ENCODE assay signal across 22 cellular contexts in genomic region chr21:44521301-44521927, GRCh38. TPM values are rescaled to one million over a fixed set of nuclear protein-coding genes. Genes with fewer than 3 reads are reported as not detected.
DNase-seq lines count a peak whose midpoint lies in the region; ATAC-seq, FAIRE-seq and TF ChIP-seq lines count a peak whose summit lies in the region.
"Had no signal": no experiment of that assay in that cellular context is flagged by ENCODE, and none has a peak within 500 bp of the region (broad histone marks: within the 10 kb centered on the region; RNA-seq: fewer than 3 reads in every experiment).

No MANE protein-coding gene starts in this region.

- H3K27ac ChIP-seq in astrocyte (ENCODE audit: low read depth, low read length) (no peak overlapping the region), right cardiac atrium (ENCODE audit: low read length) (no peak overlapping the region), suprapubic skin (no peak overlapping the region), hepatocyte (no peak overlapping the region)
- H3K27ac ChIP-seq: A549, GM23248, RWPE1 had no signal

- H2AFZ ChIP-seq in astrocyte (ENCODE audit: low read depth, low read length) (no peak overlapping the region), hepatocyte (no peak overlapping the region)
- H2AFZ ChIP-seq: GM23248 had no signal

- TF ChIP-seq EP300 in suprapubic skin (IDR thresholded peaks at IDR 0.05), result no peak

- peak in 1 of 2 donors; percentile 10 for ATAC-seq in right cardiac atrium
- no peak for ATAC-seq in GM19035 (IDR thresholded peaks at IDR 0.05; ENCODE audit: unreplicated experiment)

- 86% methylated on average over 22 of the region's 22 CpGs for WGBS in right cardiac atrium
- WGBS in suprapubic skin, result 93% methylated on average over 5 of the region's 22 CpGs
- 96% methylated on average over 22 of the region's 22 CpGs for WGBS in hepatocyte (ENCODE audit: low lambda C conversion rate, missing lambda C conversion rate)

- H3K27me3 ChIP-seq in astrocyte (ENCODE audit: insufficient read depth, low read length) (no peaks in the 10 kb centered on the region), right cardiac atrium (ENCODE audit: control insufficient read depth, insufficient read depth) (no peaks in the 10 kb centered on the region), suprapubic skin (peaks cover 24% of the 10 kb centered on the region), hepatocyte (no peaks in the 10 kb centered on the region)

- H3K9me3 Mint-ChIP-seq in activated naive CD4-positive, alpha-beta T cell treated with anti-CD3 and anti-CD28 coated beads, Interleukin-2, amount 10 ng/mL, durations not matched to agents 7 days and 5 days, result no peaks in the 10 kb centered on the region
- peaks cover 24% of the 10 kb centered on the region for H3K9me3 Mint-ChIP-seq in astrocyte (ENCODE audit: unreplicated experiment)
- H3K9me3 Mint-ChIP-seq: CD4-positive, alpha-beta T cell had no signal

- intact Hi-C loops in right cardiac atrium (cut with DNase I), result no loop called here

- H3K36me3 ChIP-seq in astrocyte (ENCODE audit: insufficient read depth, low read length) (no peaks in the 10 kb centered on the region), suprapubic skin (no peaks in the 10 kb centered on the region), hepatocyte (replicated peaks; ENCODE audit: insufficient read depth, low read depth) (no peaks in the 10 kb centered on the region)

- H3K4me3 ChIP-seq in astrocyte (ENCODE audit: insufficient read depth, low read depth, low read length), result no peak overlapping the region
- H3K4me3 ChIP-seq in right cardiac atrium (ENCODE audit: low read length), result no peak overlapping the region
- no peak overlapping the region for H3K4me3 ChIP-seq in suprapubic skin
- no peak overlapping the region for H3K4me3 ChIP-seq in hepatocyte
- H3K4me3 ChIP-seq: A549, GM23248 had no signal

- TF ChIP-seq CTCF in astrocyte (IDR thresholded peaks at IDR 0.05; ENCODE audit: insufficient read depth, low read depth, low read length) (no peak), suprapubic skin (IDR thresholded peaks at IDR 0.05) (no peak), hepatocyte (IDR thresholded peaks at IDR 0.05; ENCODE audit: poor library complexity) (no peak)

- H3K4me1 Mint-ChIP-seq in activated naive CD4-positive, alpha-beta T cell treated with anti-CD3 and anti-CD28 coated beads, Interleukin-2, amount 10 ng/mL, durations not matched to agents 7 days and 5 days, result no peaks in the 10 kb centered on the region
- peaks cover 4% of the 10 kb centered on the region for H3K4me1 Mint-ChIP-seq in astrocyte (ENCODE audit: low read depth, unreplicated experiment)

- H3K4me1 ChIP-seq in astrocyte (ENCODE audit: insufficient read depth, low read length) (no peaks in the 10 kb centered on the region), right cardiac atrium (ENCODE audit: control insufficient read depth, insufficient read depth, low read length) (no peaks in the 10 kb centered on the region), suprapubic skin (no peaks in the 10 kb centered on the region), hepatocyte (ENCODE audit: insufficient read depth) (no peaks in the 10 kb centered on the region)
- H3K4me1 ChIP-seq: A549 had no signal

- peaks cover 7% of the 10 kb centered on the region for H3K27me3 Mint-ChIP-seq in activated naive CD4-positive, alpha-beta T cell treated with anti-CD3 and anti-CD28 coated beads, Interleukin-2, amount 10 ng/mL, durations not matched to agents 7 days and 5 days
- peaks cover 36% of the 10 kb centered on the region for H3K27me3 Mint-ChIP-seq in astrocyte (ENCODE audit: low read depth, unreplicated experiment)
- H3K27me3 Mint-ChIP-seq: CD4-positive, alpha-beta T cell had no signal

- H4K20me1 ChIP-seq in astrocyte (ENCODE audit: insufficient read depth, low read length) (no peaks in the 10 kb centered on the region), hepatocyte (ENCODE audit: insufficient read depth, poor library complexity, severe bottlenecking) (no peaks in the 10 kb centered on the region)

- DNase-seq in activated naive CD4-positive, alpha-beta T cell treated with anti-CD3 and anti-CD28 coated beads, Interleukin-2, amount 10 ng/mL, durations not matched to agents 7 days and 5 days, result peak; percentile 15
- no peak for DNase-seq in activated naive CD4-positive, alpha-beta T cell (lab: John Stamatoyannopoulos, UW)
- DNase-seq in astrocyte (ENCODE audit: low read depth), result no peak
- peak in 2 of 3 donors; percentile 27 to 47 for DNase-seq in right cardiac atrium
- DNase-seq in suprapubic skin (ENCODE audit: low spot score in 2 of 2), result peak; percentile 44 to 63
- DNase-seq in hepatocyte (ENCODE audit: low spot score), result no peak
- no peak for DNase-seq in HTR-8/SVneo (ENCODE audit: insufficient read length, low spot score)
- DNase-seq: Calu3, DMS79 treated with DMSO at 0.1 percent for 48 hours, GM23248, HFFc6, MM.1S, NCI-H1105, NCI-H187, NCI-H446 had no signal

- no peak overlapping the region for H3K4me3 Mint-ChIP-seq in activated naive CD4-positive, alpha-beta T cell treated with anti-CD3 and anti-CD28 coated beads, Interleukin-2, amount 10 ng/mL, durations not matched to agents 7 days and 5 days
- no peak overlapping the region for H3K4me3 Mint-ChIP-seq in astrocyte (ENCODE audit: unreplicated experiment)
- H3K4me3 Mint-ChIP-seq: CD4-positive, alpha-beta T cell; HFFc6 had no signal

- CTCF ChIA-PET in activated naive CD4-positive, alpha-beta T cell treated with anti-CD3 and anti-CD28 coated beads, Interleukin-2, amount 10 ng/mL, durations not matched to agents 7 days and 5 days (lab: Charles Lee), result no interaction called here

- no peak for TF ChIP-seq POLR2A in suprapubic skin (IDR thresholded peaks at IDR 0.05)

- H3K9ac ChIP-seq in astrocyte (ENCODE audit: low read length), result no peak overlapping the region
- H3K9ac ChIP-seq: GM23248 had no signal

- H3K4me2 ChIP-seq in astrocyte (ENCODE audit: low read length) (no peak overlapping the region), hepatocyte (no peak overlapping the region)
- H3K4me2 ChIP-seq: A549 had no signal

- H3K79me2 ChIP-seq in astrocyte (ENCODE audit: insufficient read depth, low read length), result no peaks in the 10 kb centered on the region
- H3K79me2 ChIP-seq in hepatocyte, result no peaks in the 10 kb centered on the region

- H3K36me3 Mint-ChIP-seq in activated naive CD4-positive, alpha-beta T cell treated with anti-CD3 and anti-CD28 coated beads, Interleukin-2, amount 10 ng/mL, durations not matched to agents 7 days and 5 days, result no peaks in the 10 kb centered on the region
- H3K36me3 Mint-ChIP-seq in astrocyte (ENCODE audit: low read depth, unreplicated experiment), result peaks cover 4% of the 10 kb centered on the region

- H3K9me3 ChIP-seq in astrocyte (ENCODE audit: insufficient read depth, low read depth, low read length), result peaks cover 25% of the 10 kb centered on the region
- no peaks in the 10 kb centered on the region for H3K9me3 ChIP-seq in right cardiac atrium (ENCODE audit: control insufficient read depth, low read length)
- no peaks in the 10 kb centered on the region for H3K9me3 ChIP-seq in suprapubic skin
- H3K9me3 ChIP-seq in hepatocyte (ENCODE audit: low read depth), result no peaks in the 10 kb centered on the region
- H3K9me3 ChIP-seq: A549 had no signal

- H3K27ac Mint-ChIP-seq in activated naive CD4-positive, alpha-beta T cell treated with anti-CD3 and anti-CD28 coated beads, Interleukin-2, amount 10 ng/mL, durations not matched to agents 7 days and 5 days, result no peak overlapping the region
- peak overlapping the region; percentile 37 for H3K27ac Mint-ChIP-seq in astrocyte (ENCODE audit: unreplicated experiment)
- H3K27ac Mint-ChIP-seq: CD4-positive, alpha-beta T cell; HFFc6 had no signal

- H3K9me2 ChIP-seq in hepatocyte (replicated peaks; ENCODE audit: insufficient read depth), result no peaks in the 10 kb centered on the region

- FAIRE-seq in astrocyte (lab: Jason Lieb, UNC) (no peak), HTR-8/SVneo (lab: Jason Lieb, UNC) (no peak)
- FAIRE-seq: A549, G401.6, GM12891, GM19239 had no signal

RNA-seq across cellular contexts. Expression of gene KRTAP10-1, which starts 18.6 kb away (rescaled TPM):
- total RNA-seq in astrocyte (not detected in 2 replicates), right cardiac atrium (not detected), suprapubic skin (1 to 10 TPM in 2 of 4 donors, under 1 TPM in 1, not detected in 1; 0.83 to 8.5 (median 2.6) TPM), hepatocyte (not detected in 2 replicates)
- polyA plus RNA-seq in right cardiac atrium (not detected), hepatocyte (not detected in 2 replicates)
- total RNA-seq: Calu3; CD4-positive, alpha-beta T cell; GM23248; HFFc6 had no signal
- polyA plus RNA-seq: A549, GM23248 had no signal

RNA-seq across cellular contexts. Expression of gene KRTAP10-2, which starts 29.9 kb away (rescaled TPM):
- total RNA-seq in astrocyte (not detected in 2 replicates), right cardiac atrium (not detected), suprapubic skin (10 to 100 TPM in 2 of 4 donors, under 1 TPM in 1, not detected in 1; 0.76 to 11.1 (median 10.1) TPM), hepatocyte (not detected in 2 replicates)
- polyA plus RNA-seq in right cardiac atrium (0.11 TPM), hepatocyte (not detected in 2 replicates)
- total RNA-seq: Calu3; CD4-positive, alpha-beta T cell; GM23248; HFFc6 had no signal
- polyA plus RNA-seq: A549, GM23248 had no signal

RNA-seq across cellular contexts. Expression of gene KRTAP10-3, which starts 37.2 kb away (rescaled TPM):
- total RNA-seq in astrocyte (not detected in 2 replicates), right cardiac atrium (not detected), suprapubic skin (1 to 10 TPM in 3 of 4 donors, not detected in 1; 1.1 to 5.8 (median 3.3) TPM), hepatocyte (not detected in 2 replicates)
- polyA plus RNA-seq in right cardiac atrium (not detected), hepatocyte (not detected in 2 replicates)
- total RNA-seq: Calu3; CD4-positive, alpha-beta T cell; GM23248; HFFc6 had no signal
- polyA plus RNA-seq: A549, GM23248 had no signal

RNA-seq across cellular contexts. Expression of gene KRTAP10-4, which starts 52.1 kb away (rescaled TPM):
- total RNA-seq in astrocyte, result not detected in 2 replicates
- total RNA-seq in right cardiac atrium, result not detected
- not detected for polyA plus RNA-seq in right cardiac atrium
- 10 to 100 TPM in 1 of 4 donors, 1 to 10 TPM in 2, not detected in 1; 2.7 to 11.8 (median 4.9) TPM for total RNA-seq in suprapubic skin
- total RNA-seq in hepatocyte, result not detected in 2 replicates
- polyA plus RNA-seq in hepatocyte, result not detected in 2 replicates
- total RNA-seq: Calu3; CD4-positive, alpha-beta T cell; GM23248; HFFc6 had no signal
- polyA plus RNA-seq: A549, GM23248 had no signal

RNA-seq across cellular contexts. Expression of gene KRTAP10-5, which starts 59.0 kb away (rescaled TPM):
- total RNA-seq in astrocyte (not detected in 2 replicates), right cardiac atrium (not detected), suprapubic skin (10 to 100 TPM in 1 of 4 donors, 1 to 10 TPM in 1, under 1 TPM in 1, not detected in 1; 0.76 to 11.1 (median 1.7) TPM), hepatocyte (not detected in 2 replicates)
- polyA plus RNA-seq in right cardiac atrium (not detected), hepatocyte (not detected in 2 replicates)
- total RNA-seq: Calu3; CD4-positive, alpha-beta T cell; GM23248; HFFc6 had no signal
- polyA plus RNA-seq: A549, GM23248 had no signal

Comparison
In these comparisons a context has a peak if more than half of its experiments do, and no peak if none do; other contexts are left out.
1. DNase-seq: peak in activated naive CD4-positive, alpha-beta T cell treated with anti-CD3 and anti-CD28 coated beads, Interleukin-2, amount 10 ng/mL, durations not matched to agents 7 days and 5 days (single experiment), right cardiac atrium (2 of 3) and suprapubic skin (2 of 2); none in activated naive CD4-positive, alpha-beta T cell (0 of 4), astrocyte (single experiment), hepatocyte (single experiment) and HTR-8/SVneo (single experiment).